ENCODE assay signal across 8 cellular contexts in the genomic region with DNA sequence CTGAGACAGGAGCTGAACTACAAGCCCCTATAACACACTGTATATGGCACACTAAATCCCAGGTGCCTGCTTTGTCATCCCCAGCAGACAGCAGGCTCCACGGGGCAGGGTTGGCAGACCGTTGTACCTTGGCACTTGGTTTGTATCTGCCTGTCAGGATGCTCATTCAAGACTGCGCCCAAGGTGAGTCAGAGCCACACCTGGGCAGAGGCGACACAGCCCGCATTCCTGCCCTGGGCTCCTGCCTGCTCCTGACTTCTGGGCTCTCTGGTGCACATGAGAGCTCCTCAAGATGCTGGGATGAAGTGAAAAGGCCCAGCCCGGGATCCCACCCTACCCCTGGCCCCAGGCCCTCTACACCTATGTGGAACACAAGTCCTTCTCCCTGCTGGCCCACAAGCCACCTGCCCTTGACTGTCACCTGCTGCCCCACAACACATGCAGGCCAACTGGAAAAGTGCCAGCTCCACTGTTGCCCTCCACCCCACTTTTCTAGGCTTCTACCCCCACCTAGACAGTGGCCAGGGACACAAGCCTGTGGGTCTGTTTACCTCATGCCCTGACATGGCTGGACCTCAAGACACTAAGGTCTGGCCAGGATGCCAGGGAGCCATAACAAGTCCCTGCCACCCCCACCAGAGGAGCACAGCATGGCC. TPM values are rescaled to one million over a fixed set of nuclear protein-coding genes. Genes with fewer than 3 reads are reported as not detected.
DNase-seq lines count a peak whose midpoint lies in the region; ATAC-seq and TF ChIP-seq lines count a peak whose summit lies in the region.

No MANE protein-coding gene starts in this region.

- H3K27me3 ChIP-seq in HL-60 (ENCODE audit: insufficient read depth, poor library complexity, severe bottlenecking), result no peaks in the 10 kb centered on the region
- no peaks in the 10 kb centered on the region for H3K27me3 ChIP-seq in WERI-Rb-1 (ENCODE audit: insufficient read depth, low read depth, severe bottlenecking)
- H3K27me3 ChIP-seq in foreskin keratinocyte, result no peaks in the 10 kb centered on the region
- H3K27me3 ChIP-seq in skeletal muscle tissue (ENCODE audit: control insufficient read depth in 3 of 3, insufficient read depth in 3 of 3, low read length in 3 of 3), result no peaks in the 10 kb centered on the region

- peaks cover 80% of the 10 kb centered on the region for H3K4me1 ChIP-seq in foreskin keratinocyte
- peaks cover 89 to 95% (median 94%) of the 10 kb centered on the region in 3 donors for H3K4me1 ChIP-seq in skeletal muscle tissue (ENCODE audit: control insufficient read depth in 3 of 3, insufficient read depth in 3 of 3, low read length in 3 of 3)

- ATAC-seq in foreskin keratinocyte (peak; percentile 71), GM21825 (IDR thresholded peaks at IDR 0.05; ENCODE audit: unreplicated experiment) (no peak)

- H3K27ac ChIP-seq in HL-60 (replicated peaks) (peak overlapping the region; percentile 90), WERI-Rb-1 (peak overlapping the region; percentile 75), foreskin keratinocyte (peak overlapping the region; percentile 4), skeletal muscle tissue (ENCODE audit: low read depth, low read length) (peak overlapping the region; percentile 69)

- TF ChIP-seq CTCF in HL-60 (IDR thresholded peaks at IDR 0.05; ENCODE audit: insufficient read depth, low read length) (no peak), WERI-Rb-1 (IDR thresholded peaks at IDR 0.05; ENCODE audit: low read depth, low read length) (no peak), foreskin keratinocyte (conservative IDR thresholded peaks at IDR 0.05) (no peak)

- DNase-seq in HL-60 (ENCODE audit: low read depth in 1 of 2, low spot score in 1 of 2) (no peak), WERI-Rb-1 (no peak), foreskin keratinocyte (peak in 1 of 2 donors; percentile 73), NCI-H2029 treated with DMSO at 0.1 percent for 48 hours (lab: John Stamatoyannopoulos, UW) (no peak), amygdala (lab: John Stamatoyannopoulos, UW) (no peak), DMS 273 treated with DMSO at 0.1 percent for 48 hours (lab: John Stamatoyannopoulos, UW) (no peak)

- H3K9me3 ChIP-seq in WERI-Rb-1 (ENCODE audit: severe bottlenecking) (no peaks in the 10 kb centered on the region), skeletal muscle tissue (ENCODE audit: control insufficient read depth in 3 of 3, low read length in 3 of 3) (no peaks in the 10 kb centered on the region)

- H3K9ac ChIP-seq in skeletal muscle tissue (ENCODE audit: low read depth in 1 of 3, low read length in 3 of 3), result peak overlapping the region; percentile 29 to 75 (median 66)

- H3K36me3 ChIP-seq in WERI-Rb-1 (no peaks in the 10 kb centered on the region), skeletal muscle tissue (ENCODE audit: control insufficient read depth in 3 of 3, insufficient read depth in 3 of 3, low read length in 3 of 3) (no peaks in the 10 kb centered on the region)

- H3K4me3 ChIP-seq in HL-60 (replicated peaks; ENCODE audit: insufficient read depth, low read length) (no peak overlapping the region), WERI-Rb-1 (ENCODE audit: low read depth, low read length) (no peak overlapping the region), skeletal muscle tissue (ENCODE audit: low read length in 3 of 3) (peak overlapping the region in 2 of 3 donors; percentile 6 to 19)

RNA-seq across cellular contexts. Expression of gene PNMA1, which starts 30.8 kb away (rescaled TPM):
- 12.2 and 13.6 TPM in 2 replicates for total RNA-seq in foreskin keratinocyte
- polyA plus RNA-seq in foreskin keratinocyte, result 9.6 TPM in 2 replicates
- total RNA-seq in skeletal muscle tissue, result 15.1 TPM

Comparison
In these comparisons a context has a peak if more than half of its experiments do, and no peak if none do; other contexts are left out.
1. H3K27ac ChIP-seq: peak in every context shown above with its lines; median percentile 90 in HL-60; 75 in WERI-Rb-1; 69 in skeletal muscle tissue; 4 in foreskin keratinocyte.
2. H3K4me3 ChIP-seq: peak in skeletal muscle tissue (2 of 3); none in HL-60 (single experiment) and WERI-Rb-1 (single experiment).